ENCODE assay signal across 8 cellular contexts in genomic region chrX:96685205-96686099, GRCh38. TPM values are rescaled to one million over a fixed set of nuclear protein-coding genes. Genes with fewer than 3 reads are reported as not detected.
DNase-seq lines count a peak whose midpoint lies in the region; ATAC-seq and TF ChIP-seq lines count a peak whose summit lies in the region.

No MANE protein-coding gene starts in this region.

- H3K36me3 Mint-ChIP-seq in endodermal cell (ENCODE audit: low read depth), result peaks cover 2% of the 10 kb centered on the region

- 3% methylated on average over 31 of the region's 38 CpGs; no CpG with 5 or more reads in 1 of the 2 experiments for WGBS in endodermal cell (ENCODE audit: insufficient coverage in 1 of 2, insufficient read length in 1 of 2), 2 experiments

- peak overlapping the region; percentile 79 for H3K4me2 ChIP-seq in DND-41 (ENCODE audit: insufficient read depth, low read length)

- peak overlapping the region; percentile 85 for H3K27ac Mint-ChIP-seq in endodermal cell

- TF ChIP-seq CTCF in DND-41 (IDR thresholded peaks at IDR 0.05; ENCODE audit: borderline replicate concordance, extremely low read depth, low read length, poor library complexity, severe bottlenecking) (peak; percentile 4), endodermal cell (conservative IDR thresholded peaks at IDR 0.05) (no peak)

- peak overlapping the region; percentile 85 for H2AFZ ChIP-seq in DND-41 (ENCODE audit: low read depth, low read length)

- H4K20me1 ChIP-seq in DND-41 (ENCODE audit: insufficient read depth, low read length), result no peaks in the 10 kb centered on the region

- H3K4me1 Mint-ChIP-seq in endodermal cell, result peaks cover 38% of the 10 kb centered on the region

- ATAC-seq in DND-41 (ENCODE audit: insufficient read depth, low read depth) (peak; percentile 51), GM21619 (IDR thresholded peaks at IDR 0.05; ENCODE audit: unreplicated experiment) (peak; percentile 34), HG03469 (IDR thresholded peaks at IDR 0.05; ENCODE audit: unreplicated experiment) (no peak)

- no peaks in the 10 kb centered on the region for H3K9me3 Mint-ChIP-seq in endodermal cell

- H3K36me3 ChIP-seq in DND-41 (ENCODE audit: insufficient read depth, low read length) (no peaks in the 10 kb centered on the region), KOPT-K1 (ENCODE audit: insufficient read depth, low read length) (no peaks in the 10 kb centered on the region; the same call in 1 of the 2 replicates), endodermal cell (ENCODE audit: control insufficient read depth, insufficient read depth, low read length) (no peaks in the 10 kb centered on the region), mucosa of rectum (ENCODE audit: control insufficient read depth in 2 of 2, insufficient read depth in 2 of 2, low read length in 2 of 2) (no peaks in the 10 kb centered on the region)

- H3K79me2 ChIP-seq in DND-41 (ENCODE audit: insufficient read depth, low read length), result peaks cover 49% of the 10 kb centered on the region

- H3K27ac ChIP-seq in DND-41 (ENCODE audit: low read length) (peak overlapping the region; percentile 82), KOPT-K1 (ENCODE audit: low read depth, low read length, poor library complexity, severe bottlenecking) (peak overlapping the region; percentile 80), endodermal cell (ENCODE audit: low read depth, low read length) (no peak overlapping the region), mucosa of rectum (ENCODE audit: low read depth in 2 of 2, low read length in 2 of 2) (peak overlapping the region; percentile 77)

- peaks cover 24% of the 10 kb centered on the region for H3K4me1 ChIP-seq in DND-41 (ENCODE audit: insufficient read depth, low read length)
- H3K4me1 ChIP-seq in endodermal cell (ENCODE audit: control insufficient read depth, insufficient read depth, low read length), result no peaks in the 10 kb centered on the region
- H3K4me1 ChIP-seq in mucosa of rectum (ENCODE audit: control insufficient read depth in 2 of 2, insufficient read depth in 2 of 2, low read length in 2 of 2), result no peaks in the 10 kb centered on the region

- H3K9ac ChIP-seq in DND-41 (ENCODE audit: low read depth, low read length) (peak overlapping the region; percentile 80), endodermal cell (ENCODE audit: extremely low read depth, low read length, poor library complexity, severe bottlenecking) (no peak overlapping the region), mucosa of rectum (ENCODE audit: low read depth in 1 of 2, low read length in 2 of 2) (peak overlapping the region; percentile 70 to 76)

- H3K4me3 ChIP-seq in DND-41 (ENCODE audit: low read depth in 1 of 2, low read length in 2 of 2) (peak overlapping the region; percentile 61 to 82), endodermal cell (ENCODE audit: low read length) (peak overlapping the region; percentile 83), mucosa of rectum (ENCODE audit: low read length in 2 of 2) (peak overlapping the region; percentile 70 to 84)

- H3K4me3 Mint-ChIP-seq in endodermal cell, result peak overlapping the region; percentile 93

- peak; percentile 41 for DNase-seq in DND-41
- peak; percentile 17 to 20 for DNase-seq in activated CD4-positive, alpha-beta T cell treated with anti-CD3 and anti-CD28 coated beads, Interleukin-2, amount 50 U/mL, for 4 hours
- peak; percentile 75 for DNase-seq in endodermal cell
- DNase-seq in stimulated activated naive CD4-positive, alpha-beta T cell treated with Interleukin-2 at 50 U/mL for 16 hours (lab: John Stamatoyannopoulos, UW), result peak; percentile 45

- H3K27me3 Mint-ChIP-seq in endodermal cell (ENCODE audit: insufficient read depth), result no peaks in the 10 kb centered on the region

- H3K9me3 ChIP-seq in DND-41 (ENCODE audit: insufficient read depth, low read length, severe bottlenecking) (no peaks in the 10 kb centered on the region), KOPT-K1 (ENCODE audit: insufficient read depth, low read length, poor library complexity, severe bottlenecking) (no peaks in the 10 kb centered on the region), endodermal cell (ENCODE audit: control insufficient read depth, low read length) (no peaks in the 10 kb centered on the region), mucosa of rectum (ENCODE audit: control insufficient read depth in 2 of 2, low read length in 2 of 2) (no peaks in the 10 kb centered on the region)

- H3K27me3 ChIP-seq in DND-41 (ENCODE audit: insufficient read depth, low read length, poor library complexity) (no peaks in the 10 kb centered on the region), endodermal cell (ENCODE audit: control insufficient read depth, insufficient read depth, low read length, poor library complexity, severe bottlenecking) (no peaks in the 10 kb centered on the region), mucosa of rectum (ENCODE audit: control insufficient read depth in 2 of 2, insufficient read depth in 2 of 2, low read length in 2 of 2) (peaks cover 0 to 2% of the 10 kb centered on the region in 2 donors)

RNA-seq across cellular contexts. Expression of gene DIAPH2, which starts 0.8 kb away (rescaled TPM):
- 10 to 100 TPM; 21.5 to 51.8 TPM for total RNA-seq in endodermal cell
- 6.2 TPM for polyA plus RNA-seq in endodermal cell (2013, experiment 1 of 2)
- polyA plus RNA-seq in endodermal cell (2013, experiment 2 of 2), result 6.3 TPM

Comparison
In these comparisons a context has a peak if more than half of its experiments do, and no peak if none do; other contexts are left out.
1. DNase-seq: peak in every context shown above with its lines; median percentile 75 in endodermal cell; 45 in stimulated activated naive CD4-positive, alpha-beta T cell treated with Interleukin-2 at 50 U/mL for 16 hours; 41 in DND-41; 18 in activated CD4-positive, alpha-beta T cell treated with anti-CD3 and anti-CD28 coated beads, Interleukin-2, amount 50 U/mL, for 4 hours.